Comparison of ENCODE assay signal across 22 cellular contexts in the genomic region with DNA sequence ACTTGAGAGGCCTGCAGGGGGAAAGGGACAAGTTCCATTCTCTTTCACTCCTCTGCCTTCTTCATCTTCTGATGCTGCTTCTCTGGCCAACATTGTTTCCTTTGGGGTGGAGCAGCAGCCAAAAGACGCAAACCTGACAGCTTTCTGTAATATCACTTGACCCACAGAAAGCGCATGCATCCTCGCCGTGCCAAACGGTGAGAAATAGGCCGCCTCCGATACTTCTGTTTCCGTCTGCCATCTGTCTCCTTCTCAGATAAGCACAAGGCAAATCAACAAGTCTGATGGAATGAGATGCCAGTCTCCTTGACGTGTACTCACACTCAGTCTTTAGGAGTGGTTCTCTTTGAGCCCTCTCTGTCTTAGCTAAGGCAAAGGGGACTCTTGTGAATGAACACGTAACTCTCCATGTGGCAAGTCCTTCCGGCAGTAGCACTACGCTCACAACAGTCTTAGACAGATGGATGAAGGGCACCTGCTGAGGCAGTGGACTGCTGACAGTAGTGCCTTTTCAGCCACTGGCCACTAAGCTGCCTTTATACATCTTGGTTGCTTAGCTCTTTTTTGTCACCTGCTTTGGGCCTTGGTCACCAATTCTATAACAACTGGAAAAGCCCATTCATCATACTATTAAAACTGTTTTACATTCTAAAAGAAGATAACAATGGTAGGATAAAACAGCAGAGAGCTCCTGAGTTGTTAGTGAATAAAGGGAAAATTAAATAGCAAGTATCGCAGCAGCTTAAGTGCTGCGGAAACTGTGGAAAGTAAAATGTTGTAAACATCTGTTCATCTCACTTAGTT.
"Had no signal": no experiment of that assay in that cellular context is flagged by ENCODE, and none has a peak within 500 bp of the region (broad histone marks: within the 10 kb centered on the region; RNA-seq: fewer than 3 reads in every experiment).

No MANE protein-coding gene starts in this region.

- H3K27me3 Mint-ChIP-seq: activated CD4-positive, alpha-beta memory T cell treated with anti-CD3 and anti-CD28 coated beads for 36 hours; activated naive CD8-positive, alpha-beta T cell treated with anti-CD3 and anti-CD28 coated beads, Interleukin-2, amount 10 ng/mL, durations not matched to agents 7 days and 5 days; dendritic cell treated with granulocyte-macrophage colony-stimulating factor and Interleukin-4, amounts not matched to agents 40 ng/mL and 50 ng/mL, for 4 days; effector memory CD8-positive, alpha-beta T cell; memory B cell; stimulated activated naive CD8-positive, alpha-beta T cell treated with anti-CD3 and anti-CD28 coated beads, Interleukin-15, amount 100 ng/mL, for 72 hours; T-cell had no signal

- H3K36me3 ChIP-seq: gastrocnemius medialis, right lobe of liver, transverse colon had no signal

- H3K27ac ChIP-seq: esophagus squamous epithelium, gastrocnemius medialis, right lobe of liver, skin epidermis, suprapubic skin, transverse colon had no signal

- H3K4me3 ChIP-seq: esophagus squamous epithelium, gastrocnemius medialis, right lobe of liver, skin epidermis, suprapubic skin, transverse colon had no signal

- H3K4me1 ChIP-seq: esophagus squamous epithelium, gastrocnemius medialis, suprapubic skin had no signal

- H3K27me3 ChIP-seq: esophagus squamous epithelium, gastrocnemius medialis, right lobe of liver, suprapubic skin, transverse colon had no signal

- DNase-seq: activated CD4-positive, alpha-beta memory T cell treated with anti-CD3 and anti-CD28 coated beads for 36 hours; activated CD4-positive, alpha-beta T cell treated with anti-CD3 and anti-CD28 coated beads for 48 hours; activated effector memory CD4-positive, alpha-beta T cell treated with Interleukin-2 at 50 U/mL for 16 hours; activated naive CD4-positive, alpha-beta T cell treated with anti-CD3 and anti-CD28 coated beads for 36 hours; activated naive CD8-positive, alpha-beta T cell treated with anti-CD3 and anti-CD28 coated beads, Interleukin-2, amount 10 ng/mL, durations not matched to agents 7 days and 5 days; activated T-cell treated with anti-CD3 and anti-CD28 coated beads, Interleukin-2, amount 50 U/mL, for 48 hours; amniotic stem cell; effector memory CD8-positive, alpha-beta T cell; esophagus squamous epithelium; gastrocnemius medialis; left cardiac atrium; nephron progenitor cell; right lobe of liver; stimulated activated CD4-positive, alpha-beta T cell treated with anti-CD3 and anti-CD28 coated beads, Interleukin-1b, Interleukin-23, amount 100 ng/mL, for 48 hours; stimulated activated naive CD8-positive, alpha-beta T cell treated with anti-CD3 and anti-CD28 coated beads, Interleukin-15, amount 100 ng/mL, for 72 hours; T-cell; transverse colon had no signal

- H3K4me1 Mint-ChIP-seq: activated naive CD8-positive, alpha-beta T cell treated with anti-CD3 and anti-CD28 coated beads, Interleukin-2, amount 10 ng/mL, durations not matched to agents 7 days and 5 days; memory B cell; stimulated activated effector memory CD8-positive, alpha-beta T cell treated with anti-CD3 and anti-CD28 coated beads, Interleukin-12 subunit alpha, Interleukin-12 subunit beta, amount 100 ng/mL, for 72 hours; stimulated activated naive CD8-positive, alpha-beta T cell treated with anti-CD3 and anti-CD28 coated beads, Interleukin-15, amount 100 ng/mL, for 72 hours; T-cell had no signal

- H3K36me3 Mint-ChIP-seq: activated naive CD8-positive, alpha-beta T cell treated with anti-CD3 and anti-CD28 coated beads, Interleukin-2, amount 10 ng/mL, durations not matched to agents 7 days and 5 days had no signal

- ATAC-seq: effector memory CD8-positive, alpha-beta T cell; gastrocnemius medialis; left cardiac atrium; right lobe of liver; stimulated activated effector memory CD8-positive, alpha-beta T cell treated with anti-CD3 and anti-CD28 coated beads, Interleukin-12 subunit alpha, Interleukin-12 subunit beta, amount 100 ng/mL, for 72 hours; stimulated activated naive CD8-positive, alpha-beta T cell treated with anti-CD3 and anti-CD28 coated beads, Interleukin-15, amount 100 ng/mL, for 72 hours; T-cell had no signal

- H3K27ac Mint-ChIP-seq: activated CD4-positive, alpha-beta memory T cell treated with anti-CD3 and anti-CD28 coated beads for 36 hours; activated naive CD4-positive, alpha-beta T cell treated with anti-CD3 and anti-CD28 coated beads for 36 hours; activated naive CD8-positive, alpha-beta T cell treated with anti-CD3 and anti-CD28 coated beads, Interleukin-2, amount 10 ng/mL, durations not matched to agents 7 days and 5 days; dendritic cell treated with granulocyte-macrophage colony-stimulating factor and Interleukin-4, amounts not matched to agents 40 ng/mL and 50 ng/mL, for 4 days; effector memory CD8-positive, alpha-beta T cell; memory B cell; nephron progenitor cell; stimulated activated effector memory CD8-positive, alpha-beta T cell treated with anti-CD3 and anti-CD28 coated beads, Interleukin-12 subunit alpha, Interleukin-12 subunit beta, amount 100 ng/mL, for 72 hours; T-cell had no signal

- H3K9me3 ChIP-seq: esophagus squamous epithelium, gastrocnemius medialis, right lobe of liver, suprapubic skin, transverse colon had no signal

- H3K9me3 Mint-ChIP-seq: activated CD4-positive, alpha-beta memory T cell treated with anti-CD3 and anti-CD28 coated beads for 36 hours; activated naive CD4-positive, alpha-beta T cell treated with anti-CD3 and anti-CD28 coated beads for 36 hours; activated naive CD8-positive, alpha-beta T cell treated with anti-CD3 and anti-CD28 coated beads, Interleukin-2, amount 10 ng/mL, durations not matched to agents 7 days and 5 days; dendritic cell treated with granulocyte-macrophage colony-stimulating factor and Interleukin-4, amounts not matched to agents 40 ng/mL and 50 ng/mL, for 4 days; effector memory CD8-positive, alpha-beta T cell; memory B cell; stimulated activated effector memory CD8-positive, alpha-beta T cell treated with anti-CD3 and anti-CD28 coated beads, Interleukin-12 subunit alpha, Interleukin-12 subunit beta, amount 100 ng/mL, for 72 hours; stimulated activated naive CD8-positive, alpha-beta T cell treated with anti-CD3 and anti-CD28 coated beads, Interleukin-15, amount 100 ng/mL, for 72 hours; T-cell had no signal

- H3K4me3 Mint-ChIP-seq: activated CD4-positive, alpha-beta memory T cell treated with anti-CD3 and anti-CD28 coated beads for 36 hours; activated naive CD4-positive, alpha-beta T cell treated with anti-CD3 and anti-CD28 coated beads for 36 hours; activated naive CD8-positive, alpha-beta T cell treated with anti-CD3 and anti-CD28 coated beads, Interleukin-2, amount 10 ng/mL, durations not matched to agents 7 days and 5 days; dendritic cell treated with granulocyte-macrophage colony-stimulating factor and Interleukin-4, amounts not matched to agents 40 ng/mL and 50 ng/mL, for 4 days; effector memory CD8-positive, alpha-beta T cell; memory B cell; nephron progenitor cell; stimulated activated effector memory CD8-positive, alpha-beta T cell treated with anti-CD3 and anti-CD28 coated beads, Interleukin-12 subunit alpha, Interleukin-12 subunit beta, amount 100 ng/mL, for 72 hours; stimulated activated naive CD8-positive, alpha-beta T cell treated with anti-CD3 and anti-CD28 coated beads, Interleukin-15, amount 100 ng/mL, for 72 hours; T-cell had no signal
